34 cellular contexts compared by ENCODE assay signal in the genomic region with DNA sequence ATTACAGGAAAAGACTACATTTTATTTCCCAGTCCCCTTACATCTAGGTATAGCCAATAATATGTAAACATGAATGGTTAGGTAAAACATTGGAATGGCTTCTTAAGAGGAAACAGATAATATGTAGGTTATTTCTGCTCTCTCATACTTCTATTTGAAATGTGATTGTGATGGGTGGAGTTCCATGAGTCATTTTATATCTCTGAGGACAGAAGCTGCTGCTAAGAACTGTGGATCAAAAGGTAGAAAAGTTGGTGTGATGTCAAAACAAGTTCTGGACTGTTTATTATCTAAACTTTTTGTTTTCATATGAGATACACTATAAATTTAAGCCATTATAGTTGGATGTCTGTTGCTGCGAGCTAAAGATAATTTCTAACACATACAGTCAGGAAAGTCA.
"Had no signal": no experiment of that assay in that cellular context is flagged by ENCODE, and none has a peak within 500 bp of the region (broad histone marks: within the 10 kb centered on the region; RNA-seq: fewer than 3 reads in every experiment).

No MANE protein-coding gene starts in this region.

- ATAC-seq: activated CD8-positive, alpha-beta T cell treated with anti-CD3 and anti-CD28 coated beads for 36 hours; activated T-cell treated with anti-CD3 and anti-CD28 coated beads, Interleukin-2, amount 50 U/mL, for 72 hours; activated T-helper 17 cell treated with anti-CD3 and anti-CD28 coated beads, Interleukin-2, amount 50 U/mL, for 72 hours; Panc1 had no signal

- H3K36me3 ChIP-seq: brain microvascular endothelial cell, cardiac muscle cell, WERI-Rb-1 had no signal

- H3K27me3 ChIP-seq: brain microvascular endothelial cell, cardiac muscle cell had no signal

- DNase-seq: activated CD4-positive, alpha-beta T cell treated with anti-CD3 and anti-CD28 coated beads for 1 hour; activated CD4-positive, alpha-beta T cell treated with anti-CD3 and anti-CD28 coated beads, Interleukin-2, amount 10 ng/mL, durations not matched to agents 24 days and 14 days; activated CD4-positive, alpha-beta T cell treated with anti-CD3 and anti-CD28 coated beads, Interleukin-2, amount 50 U/mL, for 4 hours; activated CD4-positive, CD25-positive, alpha-beta regulatory T cell; activated CD8-positive, alpha-beta T cell treated with anti-CD3 and anti-CD28 coated beads for 36 hours; activated effector memory CD4-positive, alpha-beta T cell treated with anti-CD3 and anti-CD28 coated beads, Interleukin-2, amount 50 U/mL, for 16 hours; activated naive CD4-positive, alpha-beta T cell; activated naive CD4-positive, alpha-beta T cell treated with anti-CD3 and anti-CD28 coated beads, Interleukin-2, amount 50 U/mL, for 16 hours; activated naive CD8-positive, alpha-beta T cell treated with anti-CD3 and anti-CD28 coated beads for 36 hours; activated T-cell treated with anti-CD3 and anti-CD28 coated beads, Interleukin-2, amount 50 U/mL, for 1 hour; activated T-cell treated with anti-CD3 and anti-CD28 coated beads, Interleukin-2, amount 50 U/mL, for 72 hours; amniotic stem cell; aorta; brain microvascular endothelial cell; Karpas-422; KBM-7; MM.1S; MV-4-11; NCI-H1092; NCI-H1436 treated with DMSO at 0.1 percent for 48 hours; NCI-H1694 treated with DMSO at 0.1 percent for 48 hours; NCI-H2029; NCI-H510A; NCI-H526; NCI-H748 treated with DMSO at 0.1 percent for 48 hours; NK-92 treated with Interleukin-12 subunit alpha and Interleukin-12 subunit beta, amount 100 ng/mL, for 24 hours; SW 1271; T-helper 1 cell; T-helper 2 cell; T-helper 9 cell; WERI-Rb-1 had no signal

- H3K4me3 ChIP-seq: cardiac muscle cell had no signal

- H3K27ac ChIP-seq: brain microvascular endothelial cell, cardiac muscle cell, WERI-Rb-1 had no signal
